In genomic region chr10:1715821-1716220, GRCh38 we compare ENCODE assay signal across 8 cellular contexts. TPM values are rescaled to one million over a fixed set of nuclear protein-coding genes. Genes with fewer than 3 reads are reported as not detected.
DNase-seq lines count a peak whose midpoint lies in the region; ATAC-seq and TF ChIP-seq lines count a peak whose summit lies in the region.

No MANE protein-coding gene starts in this region.

- no peak for DNase-seq in activated B cell treated with CpG ODN at 0.5 μM for 24 hours
- DNase-seq in nephron progenitor cell, result peak; percentile 40
- DNase-seq in NCI-H146 (lab: John Stamatoyannopoulos, UW), result no peak
- DNase-seq in HCEC 1CT, result no peak

- H3K27me3 Mint-ChIP-seq in activated B cell treated with CpG ODN at 0.5 μM for 24 hours (peaks cover 61% of the 10 kb centered on the region), nephron progenitor cell (ENCODE audit: low read depth, poor library complexity) (peaks cover 30% of the 10 kb centered on the region)

- POLR2A ChIA-PET in HEK293 (lab: Yijun Ruan, JAX) (interaction anchor here (1.3 kb wide), 1 partner anchor 22 kb away, joined by 4 read pairs; the partner anchor contains the start of gene ADARB2), activated B cell treated with CpG ODN at 0.5 μM for 24 hours (lab: Charles Lee) (no interaction called here)

- no peak overlapping the region for H3K27ac Mint-ChIP-seq in activated B cell treated with CpG ODN at 0.5 μM for 24 hours
- no peak overlapping the region for H3K27ac Mint-ChIP-seq in nephron progenitor cell

- H3K4me1 ChIP-seq in DOHH2 (ENCODE audit: control insufficient read depth, low read length) (peaks cover 8% of the 10 kb centered on the region), HEK293 (ENCODE audit: control insufficient read depth, insufficient read depth, low read length) (no peaks in the 10 kb centered on the region)

- intact Hi-C loops in activated B cell treated with CpG ODN at 0.5 μM for 24 hours (cut with micrococcal nuclease), result no loop called here

- H3K36me3 ChIP-seq in DOHH2 (ENCODE audit: control insufficient read depth, low read length) (no peaks in the 10 kb centered on the region), HEK293 (ENCODE audit: control insufficient read depth in 2 of 2, insufficient read depth in 1 of 2, low read length in 2 of 2) (no peaks in the 10 kb centered on the region)

- H3K4me3 Mint-ChIP-seq in activated B cell treated with CpG ODN at 0.5 μM for 24 hours (no peak overlapping the region), nephron progenitor cell (no peak overlapping the region)

- H3K36me3 Mint-ChIP-seq in activated B cell treated with CpG ODN at 0.5 μM for 24 hours (ENCODE audit: low read depth), result no peaks in the 10 kb centered on the region
- no peaks in the 10 kb centered on the region for H3K36me3 Mint-ChIP-seq in nephron progenitor cell (ENCODE audit: low read depth)

- TF ChIP-seq CTCF in DOHH2 (IDR thresholded peaks at IDR 0.05; ENCODE audit: low read depth, low read length, poor library complexity, severe bottlenecking) (peak; percentile 85), HEK293 (tag by site-specific recombination; IDR thresholded peaks at IDR 0.05) (no peak), activated B cell treated with CpG ODN at 0.5 μM for 24 hours (IDR thresholded peaks at IDR 0.05) (no peak), nephron progenitor cell (IDR thresholded peaks at IDR 0.05) (peak; percentile 38)

- H3K4me1 Mint-ChIP-seq in activated B cell treated with CpG ODN at 0.5 μM for 24 hours (peaks cover 5% of the 10 kb centered on the region), nephron progenitor cell (no peaks in the 10 kb centered on the region)

- H3F3A ChIP-seq in DOHH2 (ENCODE audit: control insufficient read depth, insufficient read depth), result no peaks in the 10 kb centered on the region; the same call in 1 of the 2 replicates

- peak; percentile 61 for ATAC-seq in activated B cell treated with CpG ODN at 0.5 μM for 24 hours (ENCODE audit: low read depth)
- ATAC-seq in GM18520 (IDR thresholded peaks at IDR 0.05; ENCODE audit: unreplicated experiment), result no peak
- ATAC-seq in HG03460 (IDR thresholded peaks at IDR 0.05; ENCODE audit: unreplicated experiment), result no peak

- no peaks in the 10 kb centered on the region for H3K9me3 ChIP-seq in DOHH2 (ENCODE audit: control insufficient read depth, insufficient read depth, low read length)
- H3K9me3 ChIP-seq in HEK293 (ENCODE audit: control insufficient read depth, insufficient read depth, low read depth, low read length), result no peaks in the 10 kb centered on the region

- no peaks in the 10 kb centered on the region for H3K9me3 Mint-ChIP-seq in activated B cell treated with CpG ODN at 0.5 μM for 24 hours
- no peaks in the 10 kb centered on the region for H3K9me3 Mint-ChIP-seq in nephron progenitor cell

- CTCF ChIA-PET in HEK293 (lab: Yijun Ruan, JAX), result interaction anchor here (0.5 to 1.8 kb wide), 15 partner anchors 10 to 1028 kb away, joined by 3 to 9 read pairs (median 3); no protein-coding TSS in a partner anchor
- CTCF ChIA-PET in activated B cell treated with CpG ODN at 0.5 μM for 24 hours (lab: Charles Lee), result no interaction called here

- peaks cover 60% of the 10 kb centered on the region for H3K27me3 ChIP-seq in DOHH2 (ENCODE audit: control insufficient read depth, low read length)

- peak overlapping the region; percentile 29 for H3K4me2 ChIP-seq in DOHH2 (ENCODE audit: low read length)

- no peak overlapping the region for H3K4me3 ChIP-seq in DOHH2 (ENCODE audit: low read length)
- no peak overlapping the region; the same call in none of the 2 replicates for H3K4me3 ChIP-seq in HEK293 (ENCODE audit: low read depth, low read length)

- H4K20me1 ChIP-seq in DOHH2 (ENCODE audit: control insufficient read depth, insufficient read depth, low read depth, low read length), result 0 out of 2 replicates have a peak, but pooled peaks cover 3% of the 10 kb centered on the region

- H3K9me2 ChIP-seq in DOHH2 (replicated peaks; ENCODE audit: control insufficient read depth, low read length), result no peaks in the 10 kb centered on the region

- no peaks in the 10 kb centered on the region for H3K79me2 ChIP-seq in DOHH2 (ENCODE audit: control insufficient read depth, low read length)

- H3K27ac ChIP-seq in DOHH2 (ENCODE audit: low read depth, low read length) (no peak overlapping the region), HEK293 (ENCODE audit: extremely low read depth, low read depth, low read length) (no peak overlapping the region)

TF ChIP-seq in HEK293, 187 proteins besides CTCF, POLR2A, EP300 and RAD21:
- 0 out of 2 replicates have a peak, but pooled peaks have one; percentile 17 for TF ChIP-seq SCRT1 (tag by site-specific recombination; IDR thresholded peaks at IDR 0.05; ENCODE audit: borderline replicate concordance)
- peak; percentile 84 for TF ChIP-seq ZNF18 (tag by site-specific recombination; IDR thresholded peaks at IDR 0.05)
- TF ChIP-seq ZNF266 (tag by site-specific recombination; IDR thresholded peaks at IDR 0.05; ENCODE audit: low read depth), result no peak
- peak; percentile 51 for TF ChIP-seq ZBTB26 (tag by site-specific recombination; optimal IDR thresholded peaks at IDR 0.05)
- TF ChIP-seq ZFP37 (tag by site-specific recombination; IDR thresholded peaks at IDR 0.05), result no peak
- peak; percentile 66; the same call in 1 of the 2 replicates for TF ChIP-seq KLF17 (tag by site-specific recombination; IDR thresholded peaks at IDR 0.05)
- peak; percentile 89 for TF ChIP-seq ZNF600 (tag by site-specific recombination; IDR thresholded peaks at IDR 0.05)
- peak; percentile 73 for TF ChIP-seq SCRT2 (tag by site-specific recombination; IDR thresholded peaks at IDR 0.05)
- TF ChIP-seq ZNF2 (tag by site-specific recombination; IDR thresholded peaks at IDR 0.05), result peak; percentile 83; the same call in 1 of the 2 replicates
- TF ChIP-seq ZIC2 (tag by site-specific recombination; IDR thresholded peaks at IDR 0.05), result peak; percentile 95
- peak; percentile 82; the same call in 1 of the 2 replicates for TF ChIP-seq TRIM28 (IDR thresholded peaks at IDR 0.05; ENCODE audit: borderline replicate concordance, low read length)
- TF ChIP-seq ZSCAN30 (tag by site-specific recombination; IDR thresholded peaks at IDR 0.05), result no peak

RNA-seq across cellular contexts. Expression of gene ADARB2, which starts 21.5 kb away (rescaled TPM):
- 0.10 and 0.11 TPM in 2 replicates for total RNA-seq in activated B cell treated with CpG ODN at 0.5 μM for 24 hours

Comparison
In these comparisons a context has a peak if more than half of its experiments do, and no peak if none do; other contexts are left out.
1. CTCF ChIP-seq: peak in DOHH2 (single experiment) and nephron progenitor cell (single experiment); none in HEK293 (single experiment) and activated B cell treated with CpG ODN at 0.5 μM for 24 hours (single experiment).